ENCODE assay signal across 1 cellular context in genomic region chr1:50332941-50333594, GRCh38.
A peak's percentile ranks its signal among the peaks of the same experiment; 100 is the strongest.
TF ChIP-seq lines count a peak whose summit lies in the region.

No MANE protein-coding gene starts in this region.

TF ChIP-seq in HepG2, 621 proteins besides CTCF, POLR2A, EP300 and RAD21 (continued from another document and continues in another):
- TF ChIP-seq ZBTB10 (CRISPR knock-in tag; IDR thresholded peaks at IDR 0.05; ENCODE audit: borderline replicate concordance) (no peak), RBM39 (IDR thresholded peaks at IDR 0.05; ENCODE audit: low read depth, low read length, poor library complexity, severe bottlenecking) (peak; percentile 77), SP1 (IDR thresholded peaks at IDR 0.05) (no peak), SP1 (CRISPR knock-in tag; IDR thresholded peaks at IDR 0.05) (no peak), LRRFIP1 (CRISPR knock-in tag; conservative IDR thresholded peaks at IDR 0.05) (no peak), CSRNP2 (CRISPR knock-in tag; conservative IDR thresholded peaks at IDR 0.05; ENCODE audit: low read depth) (no peak), SMAD1 (CRISPR knock-in tag; IDR thresholded peaks at IDR 0.05; ENCODE audit: borderline replicate concordance, low read depth) (no peak), ZNF766 (CRISPR knock-in tag; IDR thresholded peaks at IDR 0.05; ENCODE audit: borderline replicate concordance) (no peak), ZNF558 (CRISPR knock-in tag; IDR thresholded peaks at IDR 0.05; ENCODE audit: borderline replicate concordance) (no peak), KLF16 (CRISPR knock-in tag; IDR thresholded peaks at IDR 0.05) (no peak), ZBTB7B (CRISPR knock-in tag; IDR thresholded peaks at IDR 0.05) (peak; percentile 19; the same call in 1 of the 2 replicates), TP53 (CRISPR knock-in tag; conservative IDR thresholded peaks at IDR 0.05) (no peak), TFAP4 (IDR thresholded peaks at IDR 0.05; ENCODE audit: borderline replicate concordance, low read depth) (no peak), ZNF713 (CRISPR knock-in tag; IDR thresholded peaks at IDR 0.05) (no peak), ZSCAN25 (CRISPR knock-in tag; IDR thresholded peaks at IDR 0.05) (no peak), HNF1B (CRISPR knock-in tag; IDR thresholded peaks at IDR 0.05) (no peak), PCBP1 (IDR thresholded peaks at IDR 0.05; ENCODE audit: borderline replicate concordance, low read depth, low read length) (no peak), ZSCAN9 (CRISPR knock-in tag; IDR thresholded peaks at IDR 0.05; ENCODE audit: borderline replicate concordance) (no peak), ZNF704 (CRISPR knock-in tag; IDR thresholded peaks at IDR 0.05; ENCODE audit: borderline replicate concordance) (no peak), BCLAF1 (IDR thresholded peaks at IDR 0.05) (no peak), ZNF552 (CRISPR knock-in tag; IDR thresholded peaks at IDR 0.05; ENCODE audit: borderline replicate concordance) (no peak), ERF (CRISPR knock-in tag; IDR thresholded peaks at IDR 0.05) (peak; percentile 26; the same call in 1 of the 2 replicates), ZMYM4 (CRISPR knock-in tag; IDR thresholded peaks at IDR 0.05) (peak; percentile 47; the same call in 1 of the 2 replicates), ZNF777 (CRISPR knock-in tag; IDR thresholded peaks at IDR 0.05) (peak; percentile 33; the same call in 1 of the 2 replicates), FOXC1 (CRISPR knock-in tag; IDR thresholded peaks at IDR 0.05; ENCODE audit: borderline replicate concordance) (peak; percentile 53; the same call in 1 of the 2 replicates), ZNF276 (CRISPR knock-in tag; IDR thresholded peaks at IDR 0.05; ENCODE audit: low read depth) (no peak), POLR2G (IDR thresholded peaks at IDR 0.05; ENCODE audit: low read depth, low read length) (no peak), SP140L (CRISPR knock-in tag; IDR thresholded peaks at IDR 0.05; ENCODE audit: borderline replicate concordance) (no peak), SALL2 (CRISPR knock-in tag; IDR thresholded peaks at IDR 0.05) (no peak), ZNF318 (CRISPR knock-in tag; IDR thresholded peaks at IDR 0.05) (no peak), NR1H2 (CRISPR knock-in tag; IDR thresholded peaks at IDR 0.05; ENCODE audit: borderline replicate concordance, low read depth) (no peak), GATA4 (IDR thresholded peaks at IDR 0.05; ENCODE audit: borderline replicate concordance, low read depth) (no peak), ZNF614 (CRISPR knock-in tag; IDR thresholded peaks at IDR 0.05; ENCODE audit: borderline replicate concordance) (no peak), KMT2A (CRISPR knock-in tag; IDR thresholded peaks at IDR 0.05) (no peak)
